ENCODE assay signal across 8 cellular contexts in the genomic region with DNA sequence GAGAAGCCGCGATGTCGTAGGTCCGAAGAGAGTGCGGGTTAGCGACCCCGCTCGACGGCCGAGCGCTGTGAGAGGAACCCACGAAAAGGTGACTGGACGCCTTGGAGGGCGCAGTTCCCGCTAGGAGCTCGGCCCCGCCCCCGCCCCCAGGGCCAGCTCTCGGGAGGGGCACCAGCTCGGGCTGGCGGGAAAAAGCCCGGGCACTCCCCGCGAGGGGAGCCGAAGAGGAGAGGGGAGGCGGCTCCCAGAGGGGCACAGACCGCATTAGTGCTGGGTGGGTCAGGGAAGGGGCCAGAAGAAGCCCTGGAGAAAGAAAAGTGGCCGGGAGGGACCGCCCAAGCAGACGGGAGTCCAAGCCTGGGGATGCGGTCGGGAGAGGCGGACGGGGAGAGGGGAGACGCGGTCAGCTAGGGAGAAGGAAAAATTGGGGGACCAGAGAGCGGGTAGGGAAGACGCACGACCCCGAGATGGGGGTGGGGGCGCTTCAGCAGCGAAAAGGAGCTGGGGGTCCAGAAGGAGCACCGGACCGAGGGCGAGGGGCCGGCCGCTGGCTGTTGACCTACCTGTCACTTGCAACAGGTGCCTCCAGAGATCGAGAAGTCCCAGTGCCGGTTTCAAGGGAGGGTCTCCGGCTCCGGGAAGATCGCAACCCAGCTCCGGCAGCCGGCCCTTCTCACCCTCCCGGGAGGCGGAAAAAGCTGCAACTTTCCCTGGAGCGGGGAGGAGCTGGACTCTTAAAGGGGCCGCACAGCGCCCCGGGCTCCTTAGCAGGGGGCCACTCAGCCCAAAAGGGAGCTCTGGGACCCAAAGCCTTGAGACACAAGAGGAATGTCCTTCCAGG. TPM values are rescaled to one million over a fixed set of nuclear protein-coding genes. Genes with fewer than 3 reads are reported as not detected.
DNase-seq lines count a peak whose midpoint lies in the region; ATAC-seq, FAIRE-seq and TF ChIP-seq lines count a peak whose summit lies in the region.

Gene SYTL4, minus strand, starts transcription at position 681 of the 841 bp plus-strand sequence. CDS start 30,084 bp downstream, outside the sequence.

- no peak for FAIRE-seq in H54 (lab: Jason Lieb, UNC)

- H2AFZ ChIP-seq in trophoblast cell (ENCODE audit: insufficient read depth, low read length, poor library complexity) = peak within 1 kb of the TSS; percentile 45

- H3K27ac ChIP-seq in heart left ventricle (peak within 1 kb of the TSS in 7 of 12 donors; percentile 22 to 74 (median 33)), trophoblast cell (ENCODE audit: low read depth, low read length) (no peak within 1 kb of the TSS)

- H2AK5ac ChIP-seq in trophoblast cell (ENCODE audit: low read length) = no peak within 1 kb of the TSS

- no peak for TF ChIP-seq CTCF in heart left ventricle (IDR thresholded peaks at IDR 0.05)

- H3K4me3 ChIP-seq in heart left ventricle (peak within 1 kb of the TSS; percentile 41 to 86 (median 66)), trophoblast cell (ENCODE audit: low read depth, low read length) (peak within 1 kb of the TSS; percentile 66)

- WGBS in heart left ventricle, 4 donors = 1 to 37% (median 15%) methylated on average over 54 to 60 of the region's 60 CpGs
- whole genome bisulfite sequencing in trophoblast cell (ENCODE audit: extremely low coverage, insufficient coverage, insufficient read length) = no CpG with 5 or more reads among the region's 60 CpGs

- H3K36me3 ChIP-seq in heart left ventricle (no peaks in the 10 kb centered on the region), trophoblast cell (ENCODE audit: control insufficient read depth in 1 of 2, insufficient read depth in 2 of 2, low read length in 2 of 2) (no peaks in the 10 kb centered on the region)

- peak; percentile 90 for ATAC-seq in SK-N-SH treated with all-trans-retinoic acid at 6 μM for 48 hours
- peak; percentile 51 to 83 (median 67) for ATAC-seq in heart left ventricle
- ATAC-seq in HG02571 (IDR thresholded peaks at IDR 0.05; ENCODE audit: unreplicated experiment) = no peak

- no peak within 1 kb of the TSS for H2BK5ac ChIP-seq in trophoblast cell (ENCODE audit: low read depth, low read length, poor library complexity)

- no peak within 1 kb of the TSS for H3K4ac ChIP-seq in trophoblast cell (ENCODE audit: low read depth, low read length)

- intact Hi-C loops in heart left ventricle (cut with DNase I) = no loop called here

- no peaks in the 10 kb centered on the region for H3K79me2 ChIP-seq in trophoblast cell (ENCODE audit: control insufficient read depth, insufficient read depth, low read length, poor library complexity)

- no peak within 1 kb of the TSS for H3K18ac ChIP-seq in trophoblast cell (ENCODE audit: low read length)

- DNase-seq in H54 (ENCODE audit: insufficient read length, low spot score) = peak; percentile 50
- peak in 4 of 5 donors; percentile 20 to 62 (median 32) for DNase-seq in heart left ventricle
- DNase-seq in trophoblast cell = no peak
- no peak for DNase-seq in NCI-H526 treated with DMSO at 0.1 percent for 48 hours (lab: John Stamatoyannopoulos, UW)
- no peak for DNase-seq in foreskin melanocyte
- no peak for DNase-seq in NCI-H187 (lab: John Stamatoyannopoulos, UW)

- H3K9me3 ChIP-seq in heart left ventricle (no peaks in the 10 kb centered on the region), trophoblast cell (ENCODE audit: insufficient read depth, low read depth, low read length) (peaks cover 3% of the 10 kb centered on the region)

- H2BK120ac ChIP-seq in trophoblast cell (ENCODE audit: insufficient read depth, low read length, poor library complexity) = no peak within 1 kb of the TSS

- H3K4me1 ChIP-seq in heart left ventricle (peaks cover 0 to 5% (median 0%) of the 10 kb centered on the region in 12 donors), trophoblast cell (ENCODE audit: control insufficient read depth in 1 of 2, insufficient read depth in 2 of 2, low read length in 2 of 2) (no peaks in the 10 kb centered on the region)

- TF ChIP-seq POLR2A in H54 (IDR thresholded peaks at IDR 0.05; ENCODE audit: low read depth, low read length) = no peak
- no peak for TF ChIP-seq POLR2A in heart left ventricle (IDR thresholded peaks at IDR 0.05)

- peak within 1 kb of the TSS; percentile 79 for H3K4me2 ChIP-seq in trophoblast cell (ENCODE audit: low read length)

- no peaks in the 10 kb centered on the region for H3K79me1 ChIP-seq in trophoblast cell (ENCODE audit: low read length)

- H3K23ac ChIP-seq in trophoblast cell (ENCODE audit: low read length) = no peak within 1 kb of the TSS

- H3K9ac ChIP-seq in trophoblast cell (ENCODE audit: low read length) = no peak within 1 kb of the TSS

- H4K8ac ChIP-seq in trophoblast cell (ENCODE audit: low read depth, low read length) = no peak within 1 kb of the TSS

- H4K12ac ChIP-seq in trophoblast cell (ENCODE audit: low read depth, low read length) = no peak within 1 kb of the TSS

- no peak within 1 kb of the TSS for H4K91ac ChIP-seq in trophoblast cell (ENCODE audit: low read depth, low read length)

- H3K14ac ChIP-seq in trophoblast cell (ENCODE audit: low read length) = no peak within 1 kb of the TSS

- H3K27me3 ChIP-seq in heart left ventricle (peaks cover 0 to 34% (median 0%) of the 10 kb centered on the region in 9 donors), trophoblast cell (ENCODE audit: insufficient read depth, low read length) (peaks cover 10% of the 10 kb centered on the region)

- no peak within 1 kb of the TSS for H2BK12ac ChIP-seq in trophoblast cell (ENCODE audit: low read length)

TF ChIP-seq in SK-N-SH treated with all-trans-retinoic acid at 6 μM for 48 hours, 23 proteins besides CTCF, POLR2A, EP300 and RAD21:
- TF ChIP-seq CSDC2 (CRISPR knock-in tag; IDR thresholded peaks at IDR 0.05) = no peak
- TF ChIP-seq RARB (CRISPR knock-in tag; IDR thresholded peaks at IDR 0.05) = no peak
- TF ChIP-seq ZC3H10 (CRISPR knock-in tag; IDR thresholded peaks at IDR 0.05) = no peak
- no peak for TF ChIP-seq ZNF70 (CRISPR knock-in tag; IDR thresholded peaks at IDR 0.05)

RNA-seq across cellular contexts. Expression of gene SYTL4, which starts in this region (rescaled TPM):
- total RNA-seq in heart left ventricle = 1 to 10 TPM; 1.2 to 5.4 (median 2.0) TPM
- polyA plus RNA-seq in heart left ventricle = 1 to 10 TPM; 1.9 to 2.3 TPM
- polyA plus RNA-seq in trophoblast cell (2013) = 0.17 and 0.75 TPM in 2 replicates

Comparison
In these comparisons a context has a peak if more than half of its experiments do, and no peak if none do; other contexts are left out.
1. DNase-seq: peak in H54 (single experiment) and heart left ventricle (4 of 5); none in trophoblast cell (0 of 2), NCI-H526 treated with DMSO at 0.1 percent for 48 hours (single experiment), foreskin melanocyte (single experiment) and NCI-H187 (0 of 2).